16 cellular contexts compared by ENCODE assay signal in the genomic region with DNA sequence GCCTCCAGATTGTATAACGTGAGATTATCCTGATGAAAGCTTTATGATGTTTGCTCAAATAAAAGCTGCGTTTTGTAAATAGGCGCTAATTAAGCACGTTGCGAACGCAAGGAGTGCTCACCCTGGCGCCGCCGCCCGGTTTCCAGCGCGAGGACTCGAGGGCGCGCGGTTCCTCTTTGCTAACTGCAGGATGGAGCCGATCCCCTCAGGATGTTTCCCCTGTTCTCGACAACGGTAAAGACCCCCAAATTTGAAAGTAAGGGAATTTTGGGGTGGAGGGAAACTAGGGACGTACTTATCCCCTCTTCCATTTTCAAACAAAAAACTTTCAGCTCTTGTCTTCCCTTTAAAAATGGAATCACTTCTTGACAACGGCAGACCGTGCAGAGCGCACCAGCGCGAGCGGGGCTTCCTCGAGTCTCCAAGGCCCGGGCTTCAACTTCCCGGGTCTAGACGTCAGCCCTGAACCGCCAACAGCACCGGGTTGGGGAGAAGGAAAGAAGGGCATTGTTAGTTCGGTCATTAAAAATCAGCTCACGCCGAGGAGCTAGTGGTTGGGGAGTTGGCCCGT. TPM values are rescaled to one million over a fixed set of nuclear protein-coding genes. Genes with fewer than 3 reads are reported as not detected.
DNase-seq lines count a peak whose midpoint lies in the region; ATAC-seq and TF ChIP-seq lines count a peak whose summit lies in the region.
"Had no signal": no experiment of that assay in that cellular context is flagged by ENCODE, and none has a peak within 500 bp of the region (broad histone marks: within the 10 kb centered on the region; RNA-seq: fewer than 3 reads in every experiment).

No MANE protein-coding gene starts in this region.

- H3K4me2 ChIP-seq in osteoblast (ENCODE audit: insufficient read depth, low read length) = no peak overlapping the region

- H3K36me3 Mint-ChIP-seq in activated CD4-positive, alpha-beta T cell treated with anti-CD3 and anti-CD28 coated beads, Interleukin-2, amount 10 ng/mL, durations not matched to agents 7 days and 5 days (ENCODE audit: low read depth) = no peaks in the 10 kb centered on the region

- ATAC-seq in HG02840 (IDR thresholded peaks at IDR 0.05; ENCODE audit: low FRiP score, unreplicated experiment) (no peak), HG02852 (IDR thresholded peaks at IDR 0.05; ENCODE audit: unreplicated experiment) (no peak)

- no peak for DNase-seq in activated CD4-positive, alpha-beta T cell treated with anti-CD3 and anti-CD28 coated beads, Interleukin-2, amount 10 ng/mL, durations not matched to agents 7 days and 5 days
- DNase-seq in activated CD4-positive, alpha-beta T cell treated with anti-CD3 and anti-CD28 coated beads for 48 hours = no peak
- DNase-seq in NCI-H748 (lab: John Stamatoyannopoulos, UW; ENCODE audit: unreplicated experiment) (peak; percentile 87), fibroblast of villous mesenchyme (ENCODE audit: low read depth) (no peak), osteoblast (ENCODE audit: insufficient read length, low spot score, missing footprints) (peak; percentile 85), NCI-H1930 (lab: John Stamatoyannopoulos, UW) (no peak)
- DNase-seq: amniotic stem cell; foreskin melanocyte; HCEC 1CT; left cardiac atrium; NCI-H1694; NK-92 treated with Interleukin-12 subunit alpha and Interleukin-12 subunit beta, amount 100 ng/mL, for 24 hours; ovary; stimulated activated CD4-positive, alpha-beta T cell treated with anti-CD3 and anti-CD28 coated beads, Interleukin-15, amount 100 ng/mL, for 24 hours had no signal

- H3K4me3 ChIP-seq in fibroblast of villous mesenchyme (ENCODE audit: low read depth, low read length) (peak overlapping the region; percentile 46), osteoblast (ENCODE audit: insufficient read depth, low read length) (no peak overlapping the region)
- H3K4me3 ChIP-seq: ovary had no signal

- peaks cover 2% of the 10 kb centered on the region for H3K9me3 Mint-ChIP-seq in activated CD4-positive, alpha-beta T cell treated with anti-CD3 and anti-CD28 coated beads, Interleukin-2, amount 10 ng/mL, durations not matched to agents 7 days and 5 days

- H3K36me3 ChIP-seq in osteoblast (ENCODE audit: insufficient read depth, low read length) = no peaks in the 10 kb centered on the region
- H3K36me3 ChIP-seq: ovary had no signal

- H3K4me3 Mint-ChIP-seq in activated CD4-positive, alpha-beta T cell treated with anti-CD3 and anti-CD28 coated beads, Interleukin-2, amount 10 ng/mL, durations not matched to agents 7 days and 5 days = peak overlapping the region; percentile 43

- H3K4me1 Mint-ChIP-seq in activated CD4-positive, alpha-beta T cell treated with anti-CD3 and anti-CD28 coated beads, Interleukin-2, amount 10 ng/mL, durations not matched to agents 7 days and 5 days = peaks cover 3% of the 10 kb centered on the region

- H3K27ac Mint-ChIP-seq in activated CD4-positive, alpha-beta T cell treated with anti-CD3 and anti-CD28 coated beads, Interleukin-2, amount 10 ng/mL, durations not matched to agents 7 days and 5 days = peak overlapping the region; percentile 77

- peaks cover 2% of the 10 kb centered on the region for H4K20me1 ChIP-seq in osteoblast (ENCODE audit: insufficient read depth, low read length)

- TF ChIP-seq CTCF in fibroblast of villous mesenchyme (IDR thresholded peaks at IDR 0.05; ENCODE audit: insufficient read depth, low read depth, low read length) (no peak), osteoblast (IDR thresholded peaks at IDR 0.05; ENCODE audit: extremely low read depth, low read depth, low read length) (no peak)

- no peak overlapping the region for H2AFZ ChIP-seq in osteoblast (ENCODE audit: low read length)

- CTCF ChIA-PET in activated CD4-positive, alpha-beta T cell treated with anti-CD3 and anti-CD28 coated beads, Interleukin-2, amount 10 ng/mL, durations not matched to agents 7 days and 5 days (lab: Charles Lee) = interaction anchor here (3.5 kb wide), 1 partner anchor 12 kb away, joined by 12 read pairs; no protein-coding TSS in a partner anchor

- H3K4me1 ChIP-seq in osteoblast (ENCODE audit: insufficient read depth, low read length) = no peaks in the 10 kb centered on the region

- no peaks in the 10 kb centered on the region for H3K79me2 ChIP-seq in osteoblast (ENCODE audit: insufficient read depth, low read length)

- POLR2A ChIA-PET in activated CD4-positive, alpha-beta T cell treated with anti-CD3 and anti-CD28 coated beads, Interleukin-2, amount 10 ng/mL, durations not matched to agents 7 days and 5 days (lab: Charles Lee) = no interaction called here

- H3K27me3 Mint-ChIP-seq in activated CD4-positive, alpha-beta T cell treated with anti-CD3 and anti-CD28 coated beads, Interleukin-2, amount 10 ng/mL, durations not matched to agents 7 days and 5 days = peaks cover 67% of the 10 kb centered on the region

- peaks cover 93% of the 10 kb centered on the region for H3K27me3 ChIP-seq in osteoblast (ENCODE audit: insufficient read depth, low read length)

- no peaks in the 10 kb centered on the region for H3K9me3 ChIP-seq in osteoblast (ENCODE audit: low read depth, low read length)
- H3K9me3 ChIP-seq: ovary had no signal

- no peak overlapping the region for H3K27ac ChIP-seq in osteoblast (ENCODE audit: low read depth, low read length)
- H3K27ac ChIP-seq: ovary had no signal

RNA-seq across cellular contexts. Expression of a gene that starts 1.1 kb away (rescaled TPM):
- not detected for total RNA-seq in activated CD4-positive, alpha-beta T cell treated with anti-CD3 and anti-CD28 coated beads, Interleukin-2, amount 10 ng/mL, durations not matched to agents 7 days and 5 days
- total RNA-seq in fibroblast of villous mesenchyme (1.6 TPM in 1 of 2 replicates, not detected in the other), osteoblast (not detected in 2 replicates)
- total RNA-seq: left cardiac atrium, ovary had no signal

Comparison
In these comparisons a context has a peak if more than half of its experiments do, and no peak if none do; other contexts are left out.
1. DNase-seq: peak in NCI-H748 (single experiment) and osteoblast (single experiment); none in activated CD4-positive, alpha-beta T cell treated with anti-CD3 and anti-CD28 coated beads, Interleukin-2, amount 10 ng/mL, durations not matched to agents 7 days and 5 days (single experiment), activated CD4-positive, alpha-beta T cell treated with anti-CD3 and anti-CD28 coated beads for 48 hours (single experiment), fibroblast of villous mesenchyme (single experiment) and NCI-H1930 (0 of 2).